ENCODE assay signal across 26 cellular contexts in genomic region chr1:15332952-15333715, GRCh38.
"Had no signal": no experiment of that assay in that cellular context is flagged by ENCODE, and none has a peak within 500 bp of the region (broad histone marks: within the 10 kb centered on the region; RNA-seq: fewer than 3 reads in every experiment).

No MANE protein-coding gene starts in this region.

- DNase-seq: activated B cell treated with CpG ODN at 0.5 μM for 24 hours; activated CD4-positive, alpha-beta memory T cell treated with anti-CD3 and anti-CD28 coated beads for 36 hours; activated CD4-positive, alpha-beta T cell treated with anti-CD3 and anti-CD28 coated beads for 1 hour; activated CD4-positive, alpha-beta T cell treated with anti-CD3 and anti-CD28 coated beads, Interleukin-2, amount 10 ng/mL, durations not matched to agents 24 days and 14 days; activated CD8-positive, alpha-beta memory T cell treated with anti-CD3 and anti-CD28 coated beads for 24 hours; activated effector memory CD4-positive, alpha-beta T cell treated with anti-CD3 and anti-CD28 coated beads, Interleukin-2, amount 50 U/mL, for 16 hours; activated naive CD4-positive, alpha-beta T cell treated with Interleukin-2 at 50 U/mL for 16 hours; activated naive CD8-positive, alpha-beta T cell treated with anti-CD3 and anti-CD28 coated beads, Interleukin-2, amount 50 U/mL, for 24 hours; activated T-cell treated with anti-CD3 and anti-CD28 coated beads, Interleukin-2, amount 50 U/mL, for 4 hours; amygdala; Kasumi-1; KBM-7; NCI-H1105; NCI-H1436; NCI-H1694 treated with DMSO at 0.1 percent for 48 hours; NCI-H2029 treated with DMSO at 0.1 percent for 48 hours; NCI-H345; NCI-H510A; NCI-H69; Peyer's patch; SHP77; T-helper 17 cell; T-helper 9 cell had no signal

- H3K9me3 Mint-ChIP-seq: activated B cell treated with CpG ODN at 0.5 μM for 24 hours; activated CD4-positive, alpha-beta memory T cell treated with anti-CD3 and anti-CD28 coated beads for 36 hours; activated CD4-positive, alpha-beta T cell treated with anti-CD3 and anti-CD28 coated beads, Interleukin-2, amount 10 ng/mL, durations not matched to agents 24 days and 14 days; activated naive CD4-positive, alpha-beta T cell treated with anti-CD3 and anti-CD28 coated beads, Interleukin-2, amount 50 U/mL, for 72 hours; activated naive CD8-positive, alpha-beta T cell treated with anti-CD3 and anti-CD28 coated beads, Interleukin-2, amount 50 U/mL, for 24 hours; activated T-cell treated with anti-CD3 and anti-CD28 coated beads, Interleukin-2, amount 50 U/mL, for 4 hours; central memory CD8-positive, alpha-beta T cell had no signal

- H3K4me1 Mint-ChIP-seq: activated B cell treated with CpG ODN at 0.5 μM for 24 hours had no signal

- H3K27me3 Mint-ChIP-seq: brain; central memory CD8-positive, alpha-beta T cell had no signal

- H3K4me3 ChIP-seq: Peyer's patch had no signal

- H3K36me3 ChIP-seq: Peyer's patch had no signal

- H3K4me3 Mint-ChIP-seq: activated B cell treated with CpG ODN at 0.5 μM for 24 hours; activated CD4-positive, alpha-beta memory T cell treated with anti-CD3 and anti-CD28 coated beads for 36 hours; activated CD4-positive, alpha-beta T cell treated with anti-CD3 and anti-CD28 coated beads, Interleukin-2, amount 10 ng/mL, durations not matched to agents 24 days and 14 days; activated naive CD8-positive, alpha-beta T cell treated with anti-CD3 and anti-CD28 coated beads, Interleukin-2, amount 50 U/mL, for 24 hours; activated T-cell treated with anti-CD3 and anti-CD28 coated beads, Interleukin-2, amount 50 U/mL, for 4 hours; brain; central memory CD8-positive, alpha-beta T cell; T-helper 17 cell had no signal

- H3K36me3 Mint-ChIP-seq: activated CD4-positive, alpha-beta memory T cell treated with anti-CD3 and anti-CD28 coated beads for 36 hours; activated naive CD4-positive, alpha-beta T cell treated with anti-CD3 and anti-CD28 coated beads, Interleukin-2, amount 50 U/mL, for 72 hours; brain had no signal

- H3K27me3 ChIP-seq: Peyer's patch had no signal

- H3K9me3 ChIP-seq: Peyer's patch had no signal

- H3K27ac Mint-ChIP-seq: activated B cell treated with CpG ODN at 0.5 μM for 24 hours; activated CD4-positive, alpha-beta memory T cell treated with anti-CD3 and anti-CD28 coated beads for 36 hours; activated CD4-positive, alpha-beta T cell treated with anti-CD3 and anti-CD28 coated beads, Interleukin-2, amount 10 ng/mL, durations not matched to agents 24 days and 14 days; activated naive CD4-positive, alpha-beta T cell treated with anti-CD3 and anti-CD28 coated beads, Interleukin-2, amount 50 U/mL, for 72 hours; activated naive CD8-positive, alpha-beta T cell treated with anti-CD3 and anti-CD28 coated beads, Interleukin-2, amount 50 U/mL, for 24 hours; brain; T-helper 17 cell had no signal

- ATAC-seq: activated naive CD4-positive, alpha-beta T cell treated with anti-CD3 and anti-CD28 coated beads, Interleukin-2, amount 50 U/mL, for 72 hours; activated naive CD8-positive, alpha-beta T cell treated with anti-CD3 and anti-CD28 coated beads, Interleukin-2, amount 50 U/mL, for 24 hours; activated T-cell treated with anti-CD3 and anti-CD28 coated beads, Interleukin-2, amount 50 U/mL, for 4 hours; T-helper 17 cell had no signal
